ENCODE assay signal across 8 cellular contexts in genomic region chr1:105793541-105794146, GRCh38.
DNase-seq lines count a peak whose midpoint lies in the region; ATAC-seq and TF ChIP-seq lines count a peak whose summit lies in the region.

No MANE protein-coding gene starts in this region.

- ATAC-seq in activated CD4-positive, alpha-beta T cell treated with anti-CD3 and anti-CD28 coated beads for 36 hours = no peak
- ATAC-seq in upper lobe of right lung = peak; percentile 40

- H3K27ac ChIP-seq in iPS DF 6.9 (ENCODE audit: low read length) = no peak overlapping the region
- no peak overlapping the region for H3K27ac ChIP-seq in upper lobe of right lung

- H3K9me3 ChIP-seq in HAP-1 (no peaks in the 10 kb centered on the region), iPS DF 6.9 (ENCODE audit: control insufficient read depth, insufficient read depth, low read length) (no peaks in the 10 kb centered on the region), upper lobe of right lung (no peaks in the 10 kb centered on the region)

- H3K36me3 ChIP-seq in HAP-1 (replicated peaks) (no peaks in the 10 kb centered on the region), iPS DF 6.9 (ENCODE audit: control insufficient read depth, insufficient read depth, low read length) (no peaks in the 10 kb centered on the region), upper lobe of right lung (no peaks in the 10 kb centered on the region)

- DNase-seq in activated CD4-positive, alpha-beta T cell treated with anti-CD3 and anti-CD28 coated beads for 36 hours = peak; percentile 50
- DNase-seq in activated CD4-positive, alpha-beta T cell treated with anti-CD3 and anti-CD28 coated beads for 1 hour = no peak
- peak; percentile 4 to 42 for DNase-seq in HAP-1 (ENCODE audit: low spot score in 2 of 2)
- DNase-seq in NCI-H1436 (lab: John Stamatoyannopoulos, UW) = peak; percentile 65
- DNase-seq in UCSD-AML1 (lab: John Stamatoyannopoulos, UW; ENCODE audit: unreplicated experiment) = peak; percentile 9
- peak; percentile 25 for DNase-seq in iPS DF 6.9 (ENCODE audit: low read depth, low spot score)
- DNase-seq in upper lobe of right lung = no peak
- DNase-seq in NCI-H2227 treated with DMSO at 0.1 percent for 48 hours (lab: John Stamatoyannopoulos, UW) = no peak

- H3K27me3 ChIP-seq in HAP-1 (ENCODE audit: low read depth) (no peaks in the 10 kb centered on the region), iPS DF 6.9 (ENCODE audit: control insufficient read depth, insufficient read depth, low read length) (no peaks in the 10 kb centered on the region), upper lobe of right lung (no peaks in the 10 kb centered on the region)

- H3K4me3 Mint-ChIP-seq in activated CD4-positive, alpha-beta T cell treated with anti-CD3 and anti-CD28 coated beads for 36 hours = no peak overlapping the region

- H3K4me3 ChIP-seq in HAP-1 (no peak overlapping the region), iPS DF 6.9 (ENCODE audit: low read length) (no peak overlapping the region), upper lobe of right lung (no peak overlapping the region)

- in situ Hi-C loops in HAP-1 (cut with MboI; ENCODE audit: low sequenced_read_pairs) = no loop called here

- CTCF ChIA-PET in activated CD4-positive, alpha-beta T cell treated with anti-CD3 and anti-CD28 coated beads for 36 hours (lab: Charles Lee) = interaction anchor here (0.7 to 1.0 kb wide), 2 partner anchors 179 to 1013 kb away, joined by 3 to 4 read pairs; no protein-coding TSS in a partner anchor

- TF ChIP-seq CTCF in upper lobe of right lung (IDR thresholded peaks at IDR 0.05) = peak; percentile 51

- intact Hi-C loops in activated CD4-positive, alpha-beta T cell treated with anti-CD3 and anti-CD28 coated beads for 36 hours (cut with DNase I, micrococcal nuclease) = loop anchor here (5.0 to 10.0 kb wide), 3 partner anchors 1009 to 1149 kb away; no protein-coding TSS in a partner anchor
- intact Hi-C loops in upper lobe of right lung (cut with DNase I) = no loop called here

- WGBS in iPS DF 6.9 (ENCODE audit: insufficient coverage, insufficient read length) = no CpG with 5 or more reads among the region's 1 CpG

- no peaks in the 10 kb centered on the region for H3K27me3 Mint-ChIP-seq in activated CD4-positive, alpha-beta T cell treated with anti-CD3 and anti-CD28 coated beads for 36 hours

- no peak overlapping the region for H3K27ac Mint-ChIP-seq in activated CD4-positive, alpha-beta T cell treated with anti-CD3 and anti-CD28 coated beads for 36 hours

- POLR2A ChIA-PET in activated CD4-positive, alpha-beta T cell treated with anti-CD3 and anti-CD28 coated beads for 36 hours (lab: Charles Lee) = no interaction called here

- H3K4me1 ChIP-seq in HAP-1 = no peaks in the 10 kb centered on the region
- H3K4me1 ChIP-seq in iPS DF 6.9 (ENCODE audit: control insufficient read depth, insufficient read depth, low read length) = no peaks in the 10 kb centered on the region
- no peaks in the 10 kb centered on the region for H3K4me1 ChIP-seq in upper lobe of right lung

- H3K4me1 Mint-ChIP-seq in activated CD4-positive, alpha-beta T cell treated with anti-CD3 and anti-CD28 coated beads for 36 hours = no peaks in the 10 kb centered on the region

- H3K9me3 Mint-ChIP-seq in activated CD4-positive, alpha-beta T cell treated with anti-CD3 and anti-CD28 coated beads for 36 hours (ENCODE audit: low read depth) = peaks cover 3% of the 10 kb centered on the region

- H3K36me3 Mint-ChIP-seq in activated CD4-positive, alpha-beta T cell treated with anti-CD3 and anti-CD28 coated beads for 36 hours (ENCODE audit: low read depth) = no peaks in the 10 kb centered on the region

Comparison
In these comparisons a context has a peak if more than half of its experiments do, and no peak if none do; other contexts are left out.
1. DNase-seq: peak in activated CD4-positive, alpha-beta T cell treated with anti-CD3 and anti-CD28 coated beads for 36 hours (single experiment), HAP-1 (2 of 2), NCI-H1436 (single experiment), UCSD-AML1 (single experiment) and iPS DF 6.9 (single experiment); none in activated CD4-positive, alpha-beta T cell treated with anti-CD3 and anti-CD28 coated beads for 1 hour (single experiment), upper lobe of right lung (single experiment) and NCI-H2227 treated with DMSO at 0.1 percent for 48 hours (single experiment).